In genomic region chr4:23889814-23890269, GRCh38 we compare ENCODE assay signal across 8 cellular contexts. TPM values are rescaled to one million over a fixed set of nuclear protein-coding genes. Genes with fewer than 3 reads are reported as not detected.
DNase-seq lines count a peak whose midpoint lies in the region; ATAC-seq lines count a peak whose summit lies in the region.

TSS of gene PPARGC1A (minus strand) at chr4:23890047. CDS start at chr4:23889957, 90 bp downstream.

- H3K4me1 Mint-ChIP-seq in stimulated activated memory B cell treated with anti-CD40 and anti-IgM and Interleukin-4, amounts not matched to agents 10 μg/mL and 1 μg/mL and 100 μg/mL, for 72 hours: peaks cover 15% of the 10 kb centered on the region

- peaks cover 7% of the 10 kb centered on the region for H3K9me3 Mint-ChIP-seq in stimulated activated memory B cell treated with anti-CD40 and anti-IgM and Interleukin-4, amounts not matched to agents 10 μg/mL and 1 μg/mL and 100 μg/mL, for 72 hours

- H3K4me3 Mint-ChIP-seq in stimulated activated memory B cell treated with anti-CD40 and anti-IgM and Interleukin-4, amounts not matched to agents 10 μg/mL and 1 μg/mL and 100 μg/mL, for 72 hours: no peak within 1 kb of the TSS

- no peaks in the 10 kb centered on the region for H3K27me3 Mint-ChIP-seq in stimulated activated memory B cell treated with anti-CD40 and anti-IgM and Interleukin-4, amounts not matched to agents 10 μg/mL and 1 μg/mL and 100 μg/mL, for 72 hours

- no peak within 1 kb of the TSS for H3K27ac Mint-ChIP-seq in stimulated activated memory B cell treated with anti-CD40 and anti-IgM and Interleukin-4, amounts not matched to agents 10 μg/mL and 1 μg/mL and 100 μg/mL, for 72 hours

- DNase-seq in A172 (ENCODE audit: low spot score) (peak; percentile 37), NCI-H2196 (lab: John Stamatoyannopoulos, UW; ENCODE audit: unreplicated experiment) (peak; percentile 74), kidney glomerular epithelial cell (lab: John Stamatoyannopoulos, UW) (peak; percentile 43)
- peak; percentile 4 for DNase-seq in central memory CD4-positive, alpha-beta T cell
- no peak for DNase-seq in activated CD4-positive, alpha-beta T cell treated with anti-CD3 and anti-CD28 coated beads for 1 hour

- ATAC-seq in GM19463 (IDR thresholded peaks at IDR 0.05; ENCODE audit: unreplicated experiment): peak; percentile 63
- peak; percentile 8 for ATAC-seq in stimulated activated memory B cell treated with anti-CD40 and anti-IgM and Interleukin-4, amounts not matched to agents 10 μg/mL and 1 μg/mL and 100 μg/mL, for 72 hours
- no peak for ATAC-seq in HG03135 (IDR thresholded peaks at IDR 0.05; ENCODE audit: unreplicated experiment)

- no peaks in the 10 kb centered on the region for H3K36me3 Mint-ChIP-seq in stimulated activated memory B cell treated with anti-CD40 and anti-IgM and Interleukin-4, amounts not matched to agents 10 μg/mL and 1 μg/mL and 100 μg/mL, for 72 hours

RNA-seq across cellular contexts. Expression of gene PPARGC1A, which starts in this region (rescaled TPM):
- 2.1 and 3.1 TPM in 2 replicates for total RNA-seq in A172 (2014; rRNA removed; shearing (Covaris generic))
